In genomic region chr19:15249912-15250634, GRCh38 we compare ENCODE assay signal across 8 cellular contexts. TPM values are rescaled to one million over a fixed set of nuclear protein-coding genes. Genes with fewer than 3 reads are reported as not detected.
DNase-seq lines count a peak whose midpoint lies in the region; ATAC-seq and TF ChIP-seq lines count a peak whose summit lies in the region.
"Had no signal": no experiment of that assay in that cellular context is flagged by ENCODE, and none has a peak within 500 bp of the region (broad histone marks: within the 10 kb centered on the region; RNA-seq: fewer than 3 reads in every experiment).

No MANE protein-coding gene starts in this region.

- H3K4me1 ChIP-seq in esophagus squamous epithelium (peaks cover 38 to 86% (median 62%) of the 10 kb centered on the region in 3 donors), aorta (ENCODE audit: control insufficient read depth in 1 of 2, insufficient read depth in 2 of 2, low read length in 2 of 2) (no peaks in the 10 kb centered on the region)

- whole genome bisulfite sequencing in esophagus squamous epithelium, 2 donors, result 20 to 27% methylated on average over 7 to 14 of the region's 15 CpGs
- WGBS in aorta, 2 donors, result 0 to 7% methylated on average over 15 of the region's 15 CpGs

- TF ChIP-seq CTCF in esophagus squamous epithelium (IDR thresholded peaks at IDR 0.05), result peak in 1 of 6 experiments; percentile 15
- TF ChIP-seq CTCF in neural crest cell (conservative IDR thresholded peaks at IDR 0.05), result no peak

- no peaks in the 10 kb centered on the region for H3K36me3 Mint-ChIP-seq in neural crest cell (ENCODE audit: low read depth)
- peaks cover 35% of the 10 kb centered on the region for H3K36me3 Mint-ChIP-seq in activated naive CD8-positive, alpha-beta T cell treated with anti-CD3 and anti-CD28 coated beads, Interleukin-2, amount 50 U/mL, for 24 hours (ENCODE audit: low read depth)

- intact Hi-C loops in esophagus squamous epithelium (cut with DNase I) (loop anchor here (10.0 kb wide), 1 partner anchor 145 kb away; the partner anchor contains the start of gene SYDE1), aorta (cut with DNase I) (loop anchor here (2.0 to 5.0 kb wide), 4 partner anchors 38 to 138 kb away; partner anchors contain the start of gene NOTCH3 (in 1 of the 2))

- H3K36me3 ChIP-seq in esophagus squamous epithelium, result peaks cover 31 to 98% (median 42%) of the 10 kb centered on the region in 3 donors
- peaks cover 0 to 8% of the 10 kb centered on the region in 2 donors for H3K36me3 ChIP-seq in aorta (ENCODE audit: control insufficient read depth in 1 of 2, insufficient read depth in 2 of 2, low read length in 1 of 2)

- DNase-seq in RPMI7951 (ENCODE audit: low read depth), result peak; percentile 96
- no peak for DNase-seq in esophagus squamous epithelium (lab: John Stamatoyannopoulos, UW)
- no peak for DNase-seq in neural crest cell (ENCODE audit: low read depth, low spot score)
- peak; percentile 92 for DNase-seq in aorta
- DNase-seq in activated naive CD8-positive, alpha-beta T cell treated with anti-CD3 and anti-CD28 coated beads, Interleukin-2, amount 50 U/mL, for 24 hours, result no peak
- no peak for DNase-seq in SIG-M5 (lab: John Stamatoyannopoulos, UW)
- DNase-seq: Kasumi-1 had no signal

- no peaks in the 10 kb centered on the region for H3K27me3 ChIP-seq in esophagus squamous epithelium
- H3K27me3 ChIP-seq in aorta (ENCODE audit: control insufficient read depth in 1 of 2, insufficient read depth in 2 of 2, low read length in 1 of 2), result no peaks in the 10 kb centered on the region

- H3K27ac Mint-ChIP-seq in neural crest cell (ENCODE audit: unreplicated experiment), result peak overlapping the region; percentile 50
- H3K27ac Mint-ChIP-seq in activated naive CD8-positive, alpha-beta T cell treated with anti-CD3 and anti-CD28 coated beads, Interleukin-2, amount 50 U/mL, for 24 hours, result no peak overlapping the region

- no peaks in the 10 kb centered on the region for H3K9me3 Mint-ChIP-seq in neural crest cell
- no peaks in the 10 kb centered on the region for H3K9me3 Mint-ChIP-seq in activated naive CD8-positive, alpha-beta T cell treated with anti-CD3 and anti-CD28 coated beads, Interleukin-2, amount 50 U/mL, for 24 hours

- no peak overlapping the region for H3K4me3 Mint-ChIP-seq in neural crest cell
- no peak overlapping the region for H3K4me3 Mint-ChIP-seq in activated naive CD8-positive, alpha-beta T cell treated with anti-CD3 and anti-CD28 coated beads, Interleukin-2, amount 50 U/mL, for 24 hours

- H3K4me1 Mint-ChIP-seq in neural crest cell, result peaks cover 12% of the 10 kb centered on the region
- no peaks in the 10 kb centered on the region for H3K4me1 Mint-ChIP-seq in activated naive CD8-positive, alpha-beta T cell treated with anti-CD3 and anti-CD28 coated beads, Interleukin-2, amount 50 U/mL, for 24 hours

- H3K4me3 ChIP-seq in esophagus squamous epithelium (no peak overlapping the region), aorta (ENCODE audit: low read length in 2 of 2) (no peak overlapping the region)

- H3K27ac ChIP-seq in esophagus squamous epithelium, result peak overlapping the region; percentile 66 to 93 (median 88)
- H3K27ac ChIP-seq in aorta (ENCODE audit: low read depth in 1 of 2, low read length in 2 of 2), result peak overlapping the region; percentile 100

- H3K9me3 ChIP-seq in esophagus squamous epithelium (no peaks in the 10 kb centered on the region), aorta (ENCODE audit: control insufficient read depth, low read length) (no peaks in the 10 kb centered on the region)

- TF ChIP-seq POLR2A in esophagus squamous epithelium (IDR thresholded peaks at IDR 0.05), result no peak

- H3K27me3 Mint-ChIP-seq in neural crest cell (ENCODE audit: low read depth), result no peaks in the 10 kb centered on the region
- H3K27me3 Mint-ChIP-seq in activated naive CD8-positive, alpha-beta T cell treated with anti-CD3 and anti-CD28 coated beads, Interleukin-2, amount 50 U/mL, for 24 hours, result no peaks in the 10 kb centered on the region

- ATAC-seq in aorta (ENCODE audit: low FRiP score) (peak; percentile 63), GM18517 (IDR thresholded peaks at IDR 0.05; ENCODE audit: unreplicated experiment) (no peak)
- ATAC-seq in activated naive CD8-positive, alpha-beta T cell treated with anti-CD3 and anti-CD28 coated beads, Interleukin-2, amount 50 U/mL, for 24 hours, result no peak

RNA-seq across cellular contexts. Expression of gene EPHX3, which starts 17.8 kb away (rescaled TPM):
- not detected in 2 replicates for total RNA-seq in RPMI7951 (2014; rRNA removed; shearing (Covaris generic))
- total RNA-seq in esophagus squamous epithelium (10 to 100 TPM; 18.7 to 93.0 (median 48.9) TPM), neural crest cell (1.0 and 1.1 TPM in 2 replicates), aorta (1 to 10 TPM in 1 of 2 donors, under 1 TPM in 1; 0.48 to 1.0 TPM)
- polyA plus RNA-seq in aorta, result 1 to 10 TPM in 1 of 2 donors, not detected in 1; 1.0 TPM

RNA-seq across cellular contexts. Expression of gene NOTCH3, which starts 49.3 kb away (rescaled TPM):
- 0.60 and 0.68 TPM in 2 replicates for total RNA-seq in RPMI7951 (2014; rRNA removed; shearing (Covaris generic))
- total RNA-seq in esophagus squamous epithelium, result 100 to 1,000 TPM in 3 of 4 donors, 10 to 100 TPM in 1; 95.6 to 278 (median 122) TPM
- 125 and 127 TPM in 2 replicates for total RNA-seq in neural crest cell
- total RNA-seq in aorta, result 100 to 1,000 TPM; 376 to 423 TPM
- 100 to 1,000 TPM in 1 of 2 donors, 10 to 100 TPM in 1; 23.5 to 160 TPM for polyA plus RNA-seq in aorta

Comparison
In these comparisons a context has a peak if more than half of its experiments do, and no peak if none do; other contexts are left out.
1. DNase-seq: peak in RPMI7951 (single experiment) and aorta (2 of 2); none in esophagus squamous epithelium (single experiment), neural crest cell (single experiment), activated naive CD8-positive, alpha-beta T cell treated with anti-CD3 and anti-CD28 coated beads, Interleukin-2, amount 50 U/mL, for 24 hours (single experiment) and SIG-M5 (single experiment).
2. RNA of gene NOTCH3, which starts 49.3 kb away (total RNA-seq): 376 to 423 TPM in aorta, 95.6 to 278 TPM in esophagus squamous epithelium and 125 to 127 TPM in neural crest cell; 0.60 to 0.68 TPM in RPMI7951; every median in the first group is over 10 times any median in the second.